In genomic region chr7:79241288-79242055, GRCh38 we compare ENCODE assay signal across 13 cellular contexts.
DNase-seq lines count a peak whose midpoint lies in the region; ATAC-seq, FAIRE-seq and TF ChIP-seq lines count a peak whose summit lies in the region.
"Had no signal": no experiment of that assay in that cellular context is flagged by ENCODE, and none has a peak within 500 bp of the region (broad histone marks: within the 10 kb centered on the region; RNA-seq: fewer than 3 reads in every experiment).

No MANE protein-coding gene starts in this region.

- TF ChIP-seq CTCF in AG04449 (IDR thresholded peaks at IDR 0.05; ENCODE audit: insufficient read depth, low read length, missing control alignments) (no peak), bronchial epithelial cell (IDR thresholded peaks at IDR 0.05; ENCODE audit: insufficient read depth, low read length, severe bottlenecking) (no peak), testis (IDR thresholded peaks at IDR 0.05) (no peak)

- peak; percentile 31 for DNase-seq in AG04449 (ENCODE audit: low read depth, low spot score)
- peak; percentile 28 for DNase-seq in HT-29 (ENCODE audit: low spot score)
- DNase-seq in bronchial epithelial cell (ENCODE audit: low read depth): peak; percentile 33
- peak; percentile 36 for DNase-seq in kidney glomerular epithelial cell (lab: John Stamatoyannopoulos, UW)
- DNase-seq in testis: no peak
- DNase-seq in germinal center (ENCODE audit: low spot score): no peak
- DNase-seq in activated CD4-positive, alpha-beta T cell treated with anti-CD3 and anti-CD28 coated beads, Interleukin-2, amount 50 U/mL, for 1 hour: no peak
- DNase-seq: activated effector memory CD4-positive, alpha-beta T cell treated with anti-CD3 and anti-CD28 coated beads, Interleukin-2, amount 50 U/mL, for 16 hours; effector CD8-positive, alpha-beta T cell; left ventricle myocardium inferior; natural killer cell; sigmoid colon had no signal

- intact Hi-C loops in testis (cut with DNase I; ENCODE audit: low total_unique reads): no loop called here

- no peak for ATAC-seq in GM19324 (IDR thresholded peaks at IDR 0.05; ENCODE audit: low FRiP score, unreplicated experiment)
- ATAC-seq: natural killer cell had no signal

- no peaks in the 10 kb centered on the region for H3K36me3 ChIP-seq in bronchial epithelial cell (ENCODE audit: control insufficient read depth, insufficient read depth, low read length)
- H3K36me3 ChIP-seq in testis (ENCODE audit: low read depth, missing control alignments): no peaks in the 10 kb centered on the region
- H3K36me3 ChIP-seq: left ventricle myocardium inferior, sigmoid colon had no signal

- POLR2A ChIA-PET in AG04449 (lab: Yijun Ruan, JAX): no interaction called here

- H3K4me3 ChIP-seq in AG04449 (ENCODE audit: low read depth, low read length) (no peak overlapping the region), bronchial epithelial cell (ENCODE audit: low read depth, low read length) (no peak overlapping the region), testis (no peak overlapping the region)
- H3K4me3 ChIP-seq: left ventricle myocardium inferior, sigmoid colon had no signal

- 81 to 82% methylated on average over 1 of the region's 1 CpG for WGBS in testis, 2 donors

- no peak overlapping the region for H3K27ac ChIP-seq in testis
- H3K27ac ChIP-seq: left ventricle myocardium inferior, sigmoid colon had no signal

- no peak for TF ChIP-seq POLR2A in testis (IDR thresholded peaks at IDR 0.05)

- H3K9me3 ChIP-seq in testis: no peaks in the 10 kb centered on the region
- H3K9me3 ChIP-seq: sigmoid colon had no signal

- FAIRE-seq in bronchial epithelial cell (lab: Jason Lieb, UNC): no peak

- CTCF ChIA-PET in AG04449 (lab: Yijun Ruan, JAX): interaction anchor here (1.3 to 2.0 kb wide), 2 partner anchors 14 to 65 kb away, joined by 3 to 6 read pairs; no protein-coding TSS in a partner anchor

- H3K4me1 ChIP-seq in testis: no peaks in the 10 kb centered on the region
- H3K4me1 ChIP-seq: left ventricle myocardium inferior had no signal

- H3K27me3 ChIP-seq in bronchial epithelial cell (ENCODE audit: control insufficient read depth, insufficient read depth, low read length): no peaks in the 10 kb centered on the region
- H3K27me3 ChIP-seq in testis: no peaks in the 10 kb centered on the region
- H3K27me3 ChIP-seq: sigmoid colon had no signal

Comparison
In these comparisons a context has a peak if more than half of its experiments do, and no peak if none do; other contexts are left out.
1. DNase-seq: peak in AG04449 (single experiment), HT-29 (single experiment), bronchial epithelial cell (single experiment) and kidney glomerular epithelial cell (single experiment); none in testis (single experiment), germinal center (single experiment) and activated CD4-positive, alpha-beta T cell treated with anti-CD3 and anti-CD28 coated beads, Interleukin-2, amount 50 U/mL, for 1 hour (single experiment).